In the genomic region with DNA sequence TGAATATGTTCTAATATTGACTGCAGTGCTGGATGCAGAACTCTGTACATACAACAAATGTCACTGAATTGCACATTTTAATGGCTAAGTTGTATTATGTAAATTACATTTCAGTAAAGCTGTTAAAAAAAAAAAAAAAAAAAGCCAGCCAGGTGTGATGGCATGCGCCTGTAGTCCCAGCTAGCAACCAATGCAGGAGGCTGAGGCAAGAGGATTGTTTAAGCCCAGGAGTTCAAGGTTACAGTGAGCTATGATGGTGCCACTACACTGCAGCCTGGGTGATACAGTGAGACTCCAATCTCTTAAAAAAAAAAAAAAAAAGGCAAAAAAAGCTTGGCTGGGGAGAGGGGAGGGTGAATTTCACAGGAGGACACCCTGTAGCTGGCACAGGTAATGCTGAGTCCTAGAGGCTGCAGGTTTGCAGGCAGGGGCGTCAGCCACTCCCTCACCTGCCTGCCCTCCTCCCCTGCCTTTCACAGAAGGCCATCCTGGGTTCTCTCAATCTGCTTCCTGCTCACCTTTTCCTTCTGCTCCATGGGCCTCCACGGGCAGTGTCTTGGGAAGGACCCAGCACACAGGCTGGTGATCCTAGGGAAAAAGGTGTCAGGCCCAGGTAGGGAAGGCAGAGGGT, we compare ENCODE assay signal across 16 cellular contexts. TPM values are rescaled to one million over a fixed set of nuclear protein-coding genes. Genes with fewer than 3 reads are reported as not detected.
A peak's percentile ranks its signal among the peaks of the same experiment; 100 is the strongest.
DNase-seq lines count a peak whose midpoint lies in the region; ATAC-seq and TF ChIP-seq lines count a peak whose summit lies in the region.
"Had no signal": no experiment of that assay in that cellular context is flagged by ENCODE, and none has a peak within 500 bp of the region (broad histone marks: within the 10 kb centered on the region; RNA-seq: fewer than 3 reads in every experiment).

No MANE protein-coding gene starts in this region.

- no peak for ATAC-seq in DND-41 (ENCODE audit: insufficient read depth, low read depth)
- no peak for ATAC-seq in T-helper 17 cell
- ATAC-seq: GM12878, K562 had no signal

- H2BK15ac ChIP-seq in neuronal stem cell (ENCODE audit: low read length) = no peak overlapping the region

- peak overlapping the region in 1 of 10 experiments; percentile 14; a peak in 2 of 20 replicates for H3K4me3 ChIP-seq in BLaER1 treated with 17β-estradiol and CSF1 and Interleukin-3, amounts not matched to agents 10 nM and 100 nM
- no peak overlapping the region for H3K4me3 ChIP-seq in DND-41 (ENCODE audit: low read depth in 1 of 2, low read length in 2 of 2)
- H3K4me3 ChIP-seq in neuronal stem cell (ENCODE audit: low read length in 2 of 2) = no peak overlapping the region
- H3K4me3 ChIP-seq: GM12878, K562, Peyer's patch had no signal

- no CpG with 5 or more reads among the region's 3 CpGs for WGBS in neuronal stem cell (ENCODE audit: extremely low coverage in 2 of 2, insufficient read length in 2 of 2, insufficient replicate concordance in 1 of 2), 2 donors

- DNase-seq in DND-41 (no peak), T-helper 17 cell (no peak), neuronal stem cell (ENCODE audit: low spot score) (no peak), anterior cingulate cortex (lab: John Stamatoyannopoulos, UW) (no peak), cerebellar cortex (ENCODE audit: low spot score) (no peak), NCI-H345 treated with DMSO at 0.1 percent for 48 hours (lab: John Stamatoyannopoulos, UW; ENCODE audit: unreplicated experiment) (no peak)
- DNase-seq: COR-L47, NCI-H1092 treated with DMSO at 0.1 percent for 48 hours, NCI-H1694 treated with DMSO at 0.1 percent for 48 hours, NCI-H2171, Peyer's patch, Right ventricle myocardium superior had no signal

- H3K4ac ChIP-seq in neuronal stem cell (ENCODE audit: low read length) = no peak overlapping the region

- no peaks in the 10 kb centered on the region for H3K79me1 ChIP-seq in neuronal stem cell (ENCODE audit: low read depth, low read length)

- H3K23ac ChIP-seq in neuronal stem cell (ENCODE audit: low read depth, low read length, poor library complexity) = peak overlapping the region; percentile 11

- H3K79me2 ChIP-seq in DND-41 (ENCODE audit: insufficient read depth, low read length) = peaks cover 14% of the 10 kb centered on the region

- peak overlapping the region; percentile 83 to 99 (median 93) for H3K4me2 ChIP-seq in BLaER1 treated with 17β-estradiol and CSF1 and Interleukin-3, amounts not matched to agents 10 nM and 100 nM
- no peak overlapping the region for H3K4me2 ChIP-seq in DND-41 (ENCODE audit: insufficient read depth, low read length)
- H3K4me2 ChIP-seq in neuronal stem cell (ENCODE audit: insufficient read depth, low read length, poor library complexity, severe bottlenecking) = no peak overlapping the region

- peaks cover 86 to 100% (median 97%) of the 10 kb centered on the region in 10 experiments for H3K4me1 ChIP-seq in BLaER1 treated with 17β-estradiol and CSF1 and Interleukin-3, amounts not matched to agents 10 nM and 100 nM
- H3K4me1 ChIP-seq in DND-41 (ENCODE audit: insufficient read depth, low read length) = peaks cover 29% of the 10 kb centered on the region
- peaks cover 17 to 26% of the 10 kb centered on the region in 2 donors for H3K4me1 ChIP-seq in neuronal stem cell (ENCODE audit: control insufficient read depth in 2 of 2, insufficient read depth in 1 of 2, low read depth in 1 of 2, low read length in 2 of 2)

- H2AFZ ChIP-seq in DND-41 (ENCODE audit: low read depth, low read length) (no peak overlapping the region), neuronal stem cell (ENCODE audit: low read length) (no peak overlapping the region)

- peaks cover 18% of the 10 kb centered on the region for H3K4me1 Mint-ChIP-seq in T-helper 17 cell

- no peaks in the 10 kb centered on the region for H3K27me3 ChIP-seq in BLaER1 treated with 17β-estradiol and CSF1 and Interleukin-3, amounts not matched to agents 10 nM and 100 nM
- no peaks in the 10 kb centered on the region for H3K27me3 ChIP-seq in DND-41 (ENCODE audit: insufficient read depth, low read length, poor library complexity)
- H3K27me3 ChIP-seq in neuronal stem cell (ENCODE audit: control insufficient read depth in 3 of 3, insufficient read depth in 3 of 3, low read depth in 1 of 3, low read length in 3 of 3) = no peaks in the 10 kb centered on the region
- H3K27me3 ChIP-seq: Peyer's patch had no signal

- H3K18ac ChIP-seq in neuronal stem cell (ENCODE audit: low read length) = peak overlapping the region; percentile 68

- no peaks in the 10 kb centered on the region for H4K20me1 ChIP-seq in BLaER1 treated with 17β-estradiol and CSF1 and Interleukin-3, amounts not matched to agents 10 nM and 100 nM
- no peaks in the 10 kb centered on the region for H4K20me1 ChIP-seq in DND-41 (ENCODE audit: insufficient read depth, low read length)

- no peak overlapping the region for H4K8ac ChIP-seq in neuronal stem cell (ENCODE audit: low read depth, low read length)

- peaks cover 0 to 11% (median 4%) of the 10 kb centered on the region in 11 experiments; a peak in 9 of 22 replicates for H3K36me3 ChIP-seq in BLaER1 treated with 17β-estradiol and CSF1 and Interleukin-3, amounts not matched to agents 10 nM and 100 nM
- H3K36me3 ChIP-seq in DND-41 (ENCODE audit: insufficient read depth, low read length) = peaks cover 34% of the 10 kb centered on the region
- no peaks in the 10 kb centered on the region for H3K36me3 ChIP-seq in neuronal stem cell (replicated peaks in 1 of 2; ENCODE audit: control insufficient read depth in 2 of 2, insufficient read depth in 2 of 2, low read length in 2 of 2)
- H3K36me3 ChIP-seq: Peyer's patch had no signal

- no peak overlapping the region for H3K14ac ChIP-seq in neuronal stem cell (ENCODE audit: low read length)

- peak overlapping the region; percentile 44 to 99 (median 95); a peak in 20 of 22 replicates for H3K27ac ChIP-seq in BLaER1 treated with 17β-estradiol and CSF1 and Interleukin-3, amounts not matched to agents 10 nM and 100 nM
- H3K27ac ChIP-seq in DND-41 (ENCODE audit: low read length) (peak overlapping the region; percentile 53; the same call in 1 of the 2 replicates), neuronal stem cell (replicated peaks; ENCODE audit: low read length) (no peak overlapping the region)
- H3K27ac ChIP-seq: Peyer's patch had no signal

- H3K27me3 Mint-ChIP-seq in T-helper 17 cell = no peaks in the 10 kb centered on the region

- H3K36me3 Mint-ChIP-seq in T-helper 17 cell (ENCODE audit: low read depth) = no peaks in the 10 kb centered on the region

- no peak overlapping the region for H2BK120ac ChIP-seq in neuronal stem cell (ENCODE audit: low read depth, low read length)

- H3K9me3 ChIP-seq in BLaER1 treated with 17β-estradiol and CSF1 and Interleukin-3, amounts not matched to agents 10 nM and 100 nM (replicated peaks in 1 of 11) = peaks cover 0 to 8% (median 0%) of the 10 kb centered on the region in 11 experiments; a peak in 2 of 22 replicates
- H3K9me3 ChIP-seq in DND-41 (ENCODE audit: insufficient read depth, low read length, severe bottlenecking) = no peaks in the 10 kb centered on the region
- H3K9me3 ChIP-seq in T-helper 17 cell (ENCODE audit: control insufficient read depth, low read length, poor library complexity, severe bottlenecking) = no peaks in the 10 kb centered on the region
- no peaks in the 10 kb centered on the region for H3K9me3 ChIP-seq in neuronal stem cell (replicated peaks in 1 of 2; ENCODE audit: control insufficient read depth in 2 of 2, insufficient read depth in 1 of 2, low read depth in 1 of 2, low read length in 2 of 2)
- H3K9me3 ChIP-seq: Peyer's patch had no signal

- no peak overlapping the region for H3K4me3 Mint-ChIP-seq in T-helper 17 cell

- TF ChIP-seq CTCF in DND-41 (IDR thresholded peaks at IDR 0.05; ENCODE audit: borderline replicate concordance, extremely low read depth, low read length, poor library complexity, severe bottlenecking) = no peak

- H4K91ac ChIP-seq in neuronal stem cell (ENCODE audit: low read depth, low read length, poor library complexity) = no peak overlapping the region

- no peak overlapping the region for H2BK12ac ChIP-seq in neuronal stem cell (ENCODE audit: low read length)

- peak overlapping the region; percentile 8 for H2AK5ac ChIP-seq in neuronal stem cell (ENCODE audit: low read depth, low read length)

- H3K9ac ChIP-seq in BLaER1 treated with 17β-estradiol and CSF1 and Interleukin-3, amounts not matched to agents 10 nM and 100 nM = peak overlapping the region; percentile 12 to 85 (median 63); a peak in 19 of 22 replicates
- H3K9ac ChIP-seq in DND-41 (ENCODE audit: low read depth, low read length) (no peak overlapping the region), neuronal stem cell (ENCODE audit: low read depth, low read length, poor library complexity) (peak overlapping the region; percentile 63)

- peak overlapping the region; percentile 9 for H3K27ac Mint-ChIP-seq in T-helper 17 cell

- H2BK5ac ChIP-seq in neuronal stem cell (ENCODE audit: low read length) = no peak overlapping the region

RNA-seq across cellular contexts. Expression of a gene that starts 40.7 kb away (rescaled TPM):
- total RNA-seq in T-helper 17 cell = 10 to 100 TPM in 1 of 2 donors, 1 to 10 TPM in 1; 9.2 to 11.4 TPM
- polyA plus RNA-seq in neuronal stem cell (2013, experiment 1 of 2) = 13.2 TPM
- 12.4 TPM for polyA plus RNA-seq in neuronal stem cell (2013, experiment 2 of 2)
- total RNA-seq: MCF 10A had no signal

Comparison
In these comparisons a context has a peak if more than half of its experiments do, and no peak if none do; other contexts are left out.
1. H3K4me2 ChIP-seq: peak in BLaER1 treated with 17β-estradiol and CSF1 and Interleukin-3, amounts not matched to agents 10 nM and 100 nM (11 of 11); none in DND-41 (single experiment) and neuronal stem cell (single experiment).